In the genomic region with DNA sequence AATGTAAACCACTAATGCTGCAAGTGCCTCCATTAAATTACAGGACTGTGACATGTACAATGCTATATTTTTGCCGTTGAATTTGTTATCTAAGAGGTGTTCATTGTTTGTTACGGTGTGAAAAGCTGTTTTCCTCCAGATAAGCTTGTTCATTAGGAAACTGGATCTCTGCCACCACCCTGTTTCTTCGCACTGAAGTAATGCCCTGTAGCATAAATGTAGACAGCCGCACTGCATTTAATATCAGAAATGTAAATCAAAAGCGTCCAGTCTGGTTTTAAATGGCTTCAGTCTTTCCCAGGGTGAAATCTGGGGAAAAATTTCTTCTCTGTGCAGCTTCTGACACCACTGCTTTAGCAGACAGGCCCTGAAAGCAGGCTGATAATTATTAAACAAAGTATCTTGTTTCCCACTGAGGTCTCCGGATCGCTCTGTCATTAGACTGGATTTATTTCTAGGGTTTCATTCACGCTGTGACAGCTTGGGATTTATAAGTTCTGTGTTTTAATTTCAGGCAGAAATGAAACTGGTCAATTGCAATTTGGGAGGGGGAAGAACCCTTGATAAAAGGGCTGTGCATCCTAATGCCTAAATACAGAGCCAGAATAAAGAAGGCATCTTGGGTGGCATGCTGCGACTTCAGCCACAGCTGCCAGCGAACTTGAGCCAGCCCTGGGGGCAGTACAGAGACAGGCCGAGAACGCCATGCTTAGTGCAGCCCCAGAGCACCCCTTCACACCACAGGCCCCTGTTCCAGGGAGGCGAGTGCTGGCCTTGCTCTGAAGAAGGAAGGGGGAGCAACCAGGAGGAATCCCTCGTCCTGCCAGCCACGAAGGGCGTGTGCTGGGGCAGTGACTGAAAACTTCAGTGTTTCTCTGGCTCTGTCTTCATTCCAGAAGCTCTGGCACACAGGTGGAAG, we compare ENCODE assay signal across 19 cellular contexts.
DNase-seq lines count a peak whose midpoint lies in the region; ATAC-seq, FAIRE-seq and TF ChIP-seq lines count a peak whose summit lies in the region.
"Had no signal": no experiment of that assay in that cellular context is flagged by ENCODE, and none has a peak within 500 bp of the region (broad histone marks: within the 10 kb centered on the region; RNA-seq: fewer than 3 reads in every experiment).

No MANE protein-coding gene starts in this region.

- no TSS peak for BruUV-seq in HepG2 (replicated peaks; lab: Mats Ljungman, UMichigan)

- H2AFZ ChIP-seq in HepG2 (ENCODE audit: low read length), result no peak overlapping the region
- H2AFZ ChIP-seq: GM23248 had no signal

- H3K27ac ChIP-seq in liver (ENCODE audit: low read depth in 1 of 2, low read length in 2 of 2) (peak overlapping the region in 1 of 2 donors; percentile 15), HepG2 (ENCODE audit: extremely low read length, insufficient read depth, low read length) (no peak overlapping the region), ectodermal cell (ENCODE audit: insufficient read depth, low read depth, low read length, poor library complexity, severe bottlenecking) (peak overlapping the region; percentile 6)
- H3K27ac ChIP-seq: adrenal gland, GM23248, skin epidermis, upper lobe of right lung had no signal

- CTCF ChIA-PET in HepG2 (lab: Yijun Ruan, JAX; ENCODE audit: low intra/inter-chr PET ratio, low total read pairs), result no interaction called here

- H3K79me2 ChIP-seq in HepG2 (ENCODE audit: insufficient read depth, low read length), result no peaks in the 10 kb centered on the region

- no peaks in the 10 kb centered on the region for H4K20me1 ChIP-seq in HepG2 (ENCODE audit: insufficient read depth, low read length)

- TF ChIP-seq POLR2A in HepG2 (IDR thresholded peaks at IDR 0.05; ENCODE audit: insufficient read depth in 1 of 2, low read depth in 2 of 2, low read length in 2 of 2), result no peak

- ATAC-seq in HepG2 (no peak), HG02852 (IDR thresholded peaks at IDR 0.05; ENCODE audit: unreplicated experiment) (no peak), GM18517 (IDR thresholded peaks at IDR 0.05; ENCODE audit: unreplicated experiment) (no peak)
- ATAC-seq: stimulated activated memory B cell treated with anti-CD40 and anti-IgM and Interleukin-4, amounts not matched to agents 10 μg/mL and 1 μg/mL and 100 μg/mL, for 72 hours; upper lobe of right lung had no signal

- H3K4me1 ChIP-seq in liver (ENCODE audit: control insufficient read depth in 4 of 4, insufficient read depth in 4 of 4, low read length in 3 of 4) (peaks cover 10 to 53% (median 48%) of the 10 kb centered on the region in 4 donors), HepG2 (ENCODE audit: insufficient read depth, low read length) (peaks cover 11% of the 10 kb centered on the region), ectodermal cell (ENCODE audit: control insufficient read depth, insufficient read depth, low read length) (peaks cover 44% of the 10 kb centered on the region)
- H3K4me1 ChIP-seq: adrenal gland, upper lobe of right lung had no signal

- H3K27me3 Mint-ChIP-seq in nephron (ENCODE audit: low read depth), result no peaks in the 10 kb centered on the region
- H3K27me3 Mint-ChIP-seq: activated CD4-positive, alpha-beta memory T cell treated with anti-CD3 and anti-CD28 coated beads for 36 hours; stimulated activated memory B cell treated with anti-CD40 and anti-IgM and Interleukin-4, amounts not matched to agents 10 μg/mL and 1 μg/mL and 100 μg/mL, for 72 hours had no signal

- H3K36me3 ChIP-seq in liver (ENCODE audit: control insufficient read depth in 4 of 4, insufficient read depth in 3 of 4, low read depth in 1 of 4, low read length in 3 of 4), result no peaks in the 10 kb centered on the region
- no peaks in the 10 kb centered on the region for H3K36me3 ChIP-seq in HepG2 (replicated peaks in 1 of 2; ENCODE audit: control insufficient read depth in 1 of 2, insufficient read depth in 2 of 2, low read length in 2 of 2)
- H3K36me3 ChIP-seq in ectodermal cell (ENCODE audit: control insufficient read depth, insufficient read depth, low read length), result no peaks in the 10 kb centered on the region
- H3K36me3 ChIP-seq: adrenal gland, upper lobe of right lung had no signal

- DNase-seq in HepG2 (ENCODE audit: low spot score), result no peak
- DNase-seq in AML-193 (lab: John Stamatoyannopoulos, UW), result no peak
- no peak for DNase-seq in NK-92 treated with Interleukin-12 subunit alpha and Interleukin-12 subunit beta, amount 100 ng/mL, for 24 hours (lab: John Stamatoyannopoulos, UW)
- DNase-seq: activated CD4-positive, alpha-beta memory T cell treated with anti-CD3 and anti-CD28 coated beads for 36 hours; adrenal gland; cerebellar nuclear complex; foreskin melanocyte; GM23248; MM.1S; NCI-H446; upper lobe of right lung had no signal

- H3K9ac ChIP-seq in liver (ENCODE audit: low read depth in 1 of 2, low read length in 2 of 2), result peak overlapping the region; percentile 28 to 33
- no peak overlapping the region for H3K9ac ChIP-seq in HepG2 (ENCODE audit: insufficient read depth, low read depth, low read length)
- H3K9ac ChIP-seq: GM23248 had no signal

- WGBS in liver, result 51% methylated on average over 16 of the region's 16 CpGs
- WGBS in HepG2 (ENCODE audit: low lambda C conversion rate), result 36% methylated on average over 13 of the region's 16 CpGs
- WGBS in ectodermal cell, 2 experiments, result 81 to 82% methylated on average over 16 of the region's 16 CpGs

- peak overlapping the region in 2 of 3 experiments; percentile 13 to 35 for H3K4me3 Mint-ChIP-seq in nephron
- H3K4me3 Mint-ChIP-seq: activated CD4-positive, alpha-beta memory T cell treated with anti-CD3 and anti-CD28 coated beads for 36 hours; activated T-helper 1 cell treated with anti-CD3 and anti-CD28 coated beads, Interleukin-12 subunit alpha, Interleukin-12 subunit beta, Interleukin-2, Interleukin-4 antibody, amounts not matched to agents 30 ng/mL and 10 ng/mL and 1 ng/mL, durations not matched to agents 14 hours and 24 hours and 36 hours; stimulated activated memory B cell treated with anti-CD40 and anti-IgM and Interleukin-4, amounts not matched to agents 10 μg/mL and 1 μg/mL and 100 μg/mL, for 72 hours had no signal

- FAIRE-seq in HepG2 (lab: Jason Lieb, UNC), result no peak

- intact Hi-C loops in HepG2 (cut with micrococcal nuclease; ENCODE audit: unreplicated experiment), result no loop called here

- H3K36me3 Mint-ChIP-seq in nephron (ENCODE audit: low read depth), result no peaks in the 10 kb centered on the region
- H3K36me3 Mint-ChIP-seq: activated CD4-positive, alpha-beta memory T cell treated with anti-CD3 and anti-CD28 coated beads for 36 hours had no signal

- in situ Hi-C loops in HepG2 (cut with HindIII; ENCODE audit: extremely low pct_ligation_motif_present, low pct_unique_long_range_greater_than_20kb), result no loop called here

- no peak overlapping the region for H3K4me2 ChIP-seq in HepG2 (ENCODE audit: low read depth, low read length)

- H3K9me3 Mint-ChIP-seq in nephron, result no peaks in the 10 kb centered on the region
- H3K9me3 Mint-ChIP-seq: activated CD4-positive, alpha-beta memory T cell treated with anti-CD3 and anti-CD28 coated beads for 36 hours; activated T-helper 1 cell treated with anti-CD3 and anti-CD28 coated beads, Interleukin-12 subunit alpha, Interleukin-12 subunit beta, Interleukin-2, Interleukin-4 antibody, amounts not matched to agents 30 ng/mL and 10 ng/mL and 1 ng/mL, durations not matched to agents 14 hours and 24 hours and 36 hours; stimulated activated memory B cell treated with anti-CD40 and anti-IgM and Interleukin-4, amounts not matched to agents 10 μg/mL and 1 μg/mL and 100 μg/mL, for 72 hours had no signal

- POLR2A ChIA-PET in HepG2 (lab: Yijun Ruan, JAX), result no interaction called here

- no peaks in the 10 kb centered on the region for H3K27me3 ChIP-seq in liver (ENCODE audit: control insufficient read depth in 4 of 4, insufficient read depth in 4 of 4, low read length in 3 of 4)
- H3K27me3 ChIP-seq in HepG2 (ENCODE audit: control insufficient read depth in 1 of 2, insufficient read depth in 2 of 2, low read length in 2 of 2), result no peaks in the 10 kb centered on the region; a peak in 2 of 5 replicates
- peaks cover 4% of the 10 kb centered on the region for H3K27me3 ChIP-seq in ectodermal cell (ENCODE audit: control insufficient read depth, insufficient read depth, low read length, poor library complexity, severe bottlenecking)
- H3K27me3 ChIP-seq: adrenal gland, upper lobe of right lung had no signal

- TF ChIP-seq EP300 in HepG2 (IDR thresholded peaks at IDR 0.05; ENCODE audit: low read depth in 2 of 2, low read length in 2 of 2) (no peak), HepG2 (CRISPR knock-in tag; IDR thresholded peaks at IDR 0.05; ENCODE audit: borderline replicate concordance) (no peak)

- peaks cover 68% of the 10 kb centered on the region for H3K4me1 Mint-ChIP-seq in nephron
- H3K4me1 Mint-ChIP-seq: stimulated activated memory B cell treated with anti-CD40 and anti-IgM and Interleukin-4, amounts not matched to agents 10 μg/mL and 1 μg/mL and 100 μg/mL, for 72 hours had no signal

- TF ChIP-seq CTCF in liver (IDR thresholded peaks at IDR 0.05; ENCODE audit: low read depth, low read length, missing input control) (no peak), HepG2 (CRISPR knock-in tag; IDR thresholded peaks at IDR 0.05) (no peak), nephron (IDR thresholded peaks at IDR 0.05; ENCODE audit: unreplicated experiment in 3 of 3) (no peak)

- no peak overlapping the region for H3K4me3 ChIP-seq in liver (ENCODE audit: low read depth in 1 of 3, low read length in 3 of 3)
- H3K4me3 ChIP-seq in HepG2 (replicated peaks in 1 of 3; ENCODE audit: insufficient read depth in 1 of 3, low read depth in 2 of 3, low read length in 3 of 3), result no peak overlapping the region
- no peak overlapping the region for H3K4me3 ChIP-seq in ectodermal cell (ENCODE audit: insufficient read depth, low read depth, low read length)
- H3K4me3 ChIP-seq: adrenal gland, GM23248, skin epidermis, upper lobe of right lung had no signal

- H3K9me3 ChIP-seq in liver (ENCODE audit: control insufficient read depth in 4 of 4, low read length in 3 of 4) (no peaks in the 10 kb centered on the region), HepG2 (ENCODE audit: low read length) (no peaks in the 10 kb centered on the region), ectodermal cell (ENCODE audit: control insufficient read depth, low read length) (no peaks in the 10 kb centered on the region)
- H3K9me3 ChIP-seq: adrenal gland, upper lobe of right lung had no signal

- peak overlapping the region; percentile 80 to 94 (median 91) for H3K27ac Mint-ChIP-seq in nephron
- H3K27ac Mint-ChIP-seq: activated CD4-positive, alpha-beta memory T cell treated with anti-CD3 and anti-CD28 coated beads for 36 hours; activated T-helper 1 cell treated with anti-CD3 and anti-CD28 coated beads, Interleukin-12 subunit alpha, Interleukin-12 subunit beta, Interleukin-2, Interleukin-4 antibody, amounts not matched to agents 30 ng/mL and 10 ng/mL and 1 ng/mL, durations not matched to agents 14 hours and 24 hours and 36 hours; stimulated activated memory B cell treated with anti-CD40 and anti-IgM and Interleukin-4, amounts not matched to agents 10 μg/mL and 1 μg/mL and 100 μg/mL, for 72 hours had no signal

- TF ChIP-seq RAD21 in liver (IDR thresholded peaks at IDR 0.05) (no peak), HepG2 (CRISPR knock-in tag; IDR thresholded peaks at IDR 0.05) (no peak)

TF ChIP-seq in liver, 16 proteins besides CTCF, POLR2A, EP300 and RAD21 (continues in another document):
- TF ChIP-seq TAF1 (conservative IDR thresholded peaks at IDR 0.05) (no peak), FOXA1 (IDR thresholded peaks at IDR 0.05) (no peak)

TF ChIP-seq in HepG2, 621 proteins besides CTCF, POLR2A, EP300 and RAD21 (continues in another document):
- TF ChIP-seq MXD4 (CRISPR knock-in tag; IDR thresholded peaks at IDR 0.05), result no peak
